Comparison of ENCODE assay signal across 3 cellular contexts in the genomic region with DNA sequence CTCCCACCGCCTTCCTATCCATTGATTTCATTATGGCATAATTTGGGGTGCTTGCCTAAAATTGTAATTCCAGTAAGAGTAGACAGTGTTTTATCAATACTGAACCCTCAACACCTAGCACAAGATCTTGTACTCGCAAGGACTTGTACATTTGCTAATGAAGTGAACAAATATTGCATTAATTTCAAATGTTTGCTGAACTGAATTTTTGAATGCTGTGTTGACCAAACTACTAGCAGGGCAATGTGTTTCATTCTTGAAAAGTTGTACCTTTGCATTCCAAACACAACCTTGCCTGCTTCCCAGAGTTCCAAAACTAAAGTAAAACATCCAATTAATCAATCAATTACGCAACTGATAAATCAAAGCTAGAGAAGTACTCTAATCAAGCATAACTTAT. TPM values are rescaled to one million over a fixed set of nuclear protein-coding genes. Genes with fewer than 3 reads are reported as not detected.
"Had no signal": no experiment of that assay in that cellular context is flagged by ENCODE, and none has a peak within 500 bp of the region (broad histone marks: within the 10 kb centered on the region; RNA-seq: fewer than 3 reads in every experiment).

No MANE protein-coding gene starts in this region.

RNA-seq across cellular contexts. Expression of a gene that starts 57.6 kb away (rescaled TPM):
- total RNA-seq: activated B cell treated with CpG ODN at 0.5 μM for 24 hours, esophagus mucosa, mesenteric fat pad had no signal
